In the genomic region with DNA sequence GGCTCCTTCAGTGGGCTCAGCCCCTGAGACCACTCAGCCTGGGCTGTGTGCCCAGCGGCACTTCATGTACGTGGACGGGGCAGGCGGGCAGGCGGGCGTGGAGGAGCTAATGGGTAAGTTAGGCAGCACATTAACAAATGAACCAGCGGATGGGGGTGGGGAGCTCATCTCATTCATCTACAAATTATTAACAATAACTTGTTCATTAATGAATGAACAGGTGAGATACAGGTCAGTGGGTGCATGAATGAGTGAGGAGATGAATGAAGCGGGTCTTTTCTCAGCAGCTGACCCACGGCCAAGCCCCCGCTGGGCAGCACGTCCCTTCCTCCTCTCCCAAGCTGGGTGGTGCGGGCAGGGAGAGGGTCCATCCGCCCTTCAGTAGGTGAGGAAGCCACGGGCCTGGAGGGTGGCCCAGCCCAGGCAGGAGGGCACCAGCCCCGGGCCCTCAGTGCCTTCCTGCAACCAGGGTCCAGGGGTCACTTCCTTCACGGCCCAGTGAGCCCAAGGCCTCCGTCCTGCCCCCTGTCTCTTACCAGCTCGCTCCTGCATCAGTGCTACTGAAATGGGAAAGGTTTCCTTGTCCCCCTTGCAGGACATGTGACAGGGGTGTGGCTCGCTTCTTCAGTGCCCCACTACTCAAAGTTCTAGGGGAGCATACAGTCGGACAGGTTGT, we compare ENCODE assay signal across 15 cellular contexts.
DNase-seq lines count a peak whose midpoint lies in the region; ATAC-seq and TF ChIP-seq lines count a peak whose summit lies in the region.
"Had no signal": no experiment of that assay in that cellular context is flagged by ENCODE, and none has a peak within 500 bp of the region (broad histone marks: within the 10 kb centered on the region; RNA-seq: fewer than 3 reads in every experiment).

No MANE protein-coding gene starts in this region.

- intact Hi-C loops in Right ventricle myocardium inferior (cut with DNase I) = no loop called here
- intact Hi-C loops in left ventricle myocardium superior (cut with micrococcal nuclease) = no loop called here
- intact Hi-C loops in aorta (cut with DNase I) = no loop called here

- no peaks in the 10 kb centered on the region for H3K4me1 ChIP-seq in aorta (ENCODE audit: control insufficient read depth in 1 of 2, insufficient read depth in 2 of 2, low read length in 2 of 2)
- H3K4me1 ChIP-seq: BE2C, gastrocnemius medialis had no signal

- H3K27me3 ChIP-seq in aorta (ENCODE audit: control insufficient read depth in 1 of 2, insufficient read depth in 2 of 2, low read length in 1 of 2) = no peaks in the 10 kb centered on the region
- H3K27me3 ChIP-seq: BE2C, cardiac muscle cell, gastrocnemius medialis had no signal

- no peak overlapping the region for H3K27ac ChIP-seq in aorta (ENCODE audit: low read depth in 1 of 2, low read length in 2 of 2)
- H3K27ac ChIP-seq: cardiac muscle cell, gastrocnemius medialis had no signal

- H3K9me3 ChIP-seq in aorta (ENCODE audit: control insufficient read depth, low read length) = no peaks in the 10 kb centered on the region
- H3K9me3 ChIP-seq: BE2C, gastrocnemius medialis had no signal

- H3K4me3 ChIP-seq in aorta (ENCODE audit: low read length in 2 of 2) = no peak overlapping the region
- H3K4me3 ChIP-seq: cardiac muscle cell, gastrocnemius medialis had no signal

- H3K36me3 ChIP-seq in aorta (ENCODE audit: control insufficient read depth in 1 of 2, insufficient read depth in 2 of 2, low read length in 1 of 2) = no peaks in the 10 kb centered on the region
- H3K36me3 ChIP-seq: BE2C, cardiac muscle cell, gastrocnemius medialis had no signal

- ATAC-seq in Right ventricle myocardium inferior (no peak), left ventricle myocardium superior (no peak), omental fat pad (ENCODE audit: low FRiP score) (no peak), aorta (ENCODE audit: low FRiP score) (no peak), GM21717 (IDR thresholded peaks at IDR 0.05; ENCODE audit: unreplicated experiment) (no peak)
- ATAC-seq: activated CD8-positive, alpha-beta T cell treated with anti-CD3 and anti-CD28 coated beads for 36 hours; gastrocnemius medialis had no signal

- DNase-seq in Right ventricle myocardium inferior (ENCODE audit: missing footprints) = peak; percentile 43
- DNase-seq in left ventricle myocardium superior = no peak
- DNase-seq in ecto neural progenitor cell (ENCODE audit: low spot score) = peak; percentile 32
- peak; percentile 4 for DNase-seq in omental fat pad (ENCODE audit: low spot score)
- DNase-seq in aorta = peak; percentile 36 to 69
- no peak for DNase-seq in SW480 (ENCODE audit: low spot score)
- DNase-seq: activated CD8-positive, alpha-beta T cell treated with anti-CD3 and anti-CD28 coated beads for 36 hours; BE2C; gastrocnemius medialis; mesendoderm; NCI-H2029 treated with DMSO at 0.1 percent for 48 hours; NCI-H510A; stimulated activated naive CD4-positive, alpha-beta T cell treated with Interleukin-2 at 50 U/mL for 16 hours had no signal

- WGBS in aorta, 2 donors = 93 to 95% methylated on average over 19 to 20 of the region's 20 CpGs

- no peak for TF ChIP-seq CTCF in omental fat pad (IDR thresholded peaks at IDR 0.05)

Comparison
In these comparisons a context has a peak if more than half of its experiments do, and no peak if none do; other contexts are left out.
1. DNase-seq: peak in Right ventricle myocardium inferior (single experiment), ecto neural progenitor cell (single experiment), omental fat pad (single experiment) and aorta (2 of 2); none in left ventricle myocardium superior (single experiment) and SW480 (single experiment).